8 cellular contexts compared by ENCODE assay signal in the genomic region with DNA sequence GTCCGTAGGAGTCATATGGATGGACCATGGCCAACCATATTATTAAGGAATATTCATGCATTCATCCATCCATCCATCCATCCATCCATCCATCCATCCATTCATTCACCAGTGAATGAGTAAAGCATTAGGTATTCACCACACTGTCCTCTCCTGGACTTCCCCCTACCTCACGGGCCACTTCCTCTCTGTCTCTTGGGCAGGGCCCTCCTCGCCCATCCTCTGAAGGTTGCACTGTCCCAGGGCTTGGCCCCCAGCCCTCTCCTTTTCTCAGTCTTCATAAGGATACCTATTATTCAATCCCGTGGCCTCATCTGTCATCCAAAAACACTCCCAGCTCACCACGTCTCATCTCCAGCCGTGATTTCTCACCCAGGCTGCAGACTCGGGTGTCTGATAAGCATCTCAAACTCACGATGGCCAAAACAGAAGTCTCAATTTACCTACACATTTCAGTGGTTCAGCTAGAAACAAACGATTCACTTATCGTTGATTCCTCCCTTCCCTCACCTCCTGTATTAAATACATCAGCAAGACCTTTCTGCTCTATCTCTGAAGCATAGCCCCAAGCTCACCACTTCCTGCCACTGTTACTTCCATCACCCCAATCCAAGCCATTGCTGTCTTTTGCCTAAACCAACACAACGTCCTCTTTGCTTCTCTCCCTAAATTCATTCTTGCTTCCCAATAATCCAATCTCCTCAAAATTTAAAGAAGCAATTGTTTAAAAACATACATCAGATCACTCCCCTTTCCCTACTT.
DNase-seq lines count a peak whose midpoint lies in the region; ATAC-seq, FAIRE-seq and TF ChIP-seq lines count a peak whose summit lies in the region.
"Not testable (repeated sequence)": the region's sequence is repeated elsewhere in the genome, so short reads cannot be mapped to it uniquely, and the experiment has no call there.

No MANE protein-coding gene starts in this region.

- intact Hi-C loops in CD8-positive, alpha-beta T cell (cut with DNase I, micrococcal nuclease); activated CD8-positive, alpha-beta T cell treated with anti-CD3 and anti-CD28 coated beads for 36 hours (cut with micrococcal nuclease); GM12878 (cut with micrococcal nuclease; ENCODE audit: unreplicated experiment): not testable (repeated sequence)

- not testable (repeated sequence) for H3K27me3 ChIP-seq in CD8-positive, alpha-beta T cell (ENCODE audit: insufficient read depth, low read length); GM12878 (replicated peaks in 1 of 2; ENCODE audit: control insufficient read depth in 2 of 2, insufficient read depth in 2 of 2, low read length in 1 of 2)

- H3K36me3 Mint-ChIP-seq in CD8-positive, alpha-beta T cell; T-helper 17 cell (ENCODE audit: low read depth); activated CD8-positive, alpha-beta T cell treated with anti-CD3 and anti-CD28 coated beads for 36 hours (ENCODE audit: low read depth); activated T-helper 17 cell treated with anti-CD3 and anti-CD28 coated beads, Interleukin-2, amount 50 U/mL, for 72 hours (ENCODE audit: low read depth); memory B cell; naive thymus-derived CD8-positive, alpha-beta T cell: not testable (repeated sequence)

- not testable (repeated sequence) for H3K27ac ChIP-seq in CD8-positive, alpha-beta T cell (ENCODE audit: low read depth, low read length); GM12878 (ENCODE audit: control insufficient read depth, insufficient read depth)

- not testable (repeated sequence) for BruUV-seq in GM12878 (replicated peaks; lab: Mats Ljungman, UMichigan)

- H3K27ac Mint-ChIP-seq in CD8-positive, alpha-beta T cell; T-helper 17 cell; activated CD8-positive, alpha-beta T cell treated with anti-CD3 and anti-CD28 coated beads for 36 hours; activated T-helper 17 cell treated with anti-CD3 and anti-CD28 coated beads, Interleukin-2, amount 50 U/mL, for 72 hours; memory B cell; naive thymus-derived CD8-positive, alpha-beta T cell; stimulated activated naive CD8-positive, alpha-beta T cell treated with anti-CD3 and anti-CD28 coated beads, Interleukin-15, amount 100 ng/mL, for 72 hours: not testable (repeated sequence)

- not testable (repeated sequence) for TF ChIP-seq CTCF in CD8-positive, alpha-beta T cell (IDR thresholded peaks at IDR 0.05); activated CD8-positive, alpha-beta T cell treated with anti-CD3 and anti-CD28 coated beads for 36 hours (IDR thresholded peaks at IDR 0.05); GM12878 (IDR thresholded peaks at IDR 0.05 in 2 of 3, conservative IDR thresholded peaks at IDR 0.05 in 1 of 3; ENCODE audit: control insufficient read depth in 2 of 3, extremely low read depth in 1 of 3, insufficient read depth in 1 of 3, low read depth in 3 of 3, low read length in 3 of 3)

- not testable (repeated sequence) for H3K79me2 ChIP-seq in GM12878 (ENCODE audit: control insufficient read depth, insufficient read depth, low read length)

- FAIRE-seq in GM12878 (lab: Jason Lieb, UNC), result not testable (repeated sequence)

- not testable (repeated sequence) for H3K4me3 Mint-ChIP-seq in CD8-positive, alpha-beta T cell; T-helper 17 cell; activated CD8-positive, alpha-beta T cell treated with anti-CD3 and anti-CD28 coated beads for 36 hours; activated T-helper 17 cell treated with anti-CD3 and anti-CD28 coated beads, Interleukin-2, amount 50 U/mL, for 72 hours; memory B cell; naive thymus-derived CD8-positive, alpha-beta T cell; stimulated activated naive CD8-positive, alpha-beta T cell treated with anti-CD3 and anti-CD28 coated beads, Interleukin-15, amount 100 ng/mL, for 72 hours

- RAD21 ChIA-PET in GM12878 (lab: Charles Lee; ENCODE audit: unreplicated experiment), result not testable (repeated sequence)

- not testable (repeated sequence) for H3K4me2 ChIP-seq in GM12878 (ENCODE audit: control insufficient read depth, insufficient read depth)

- not testable (repeated sequence) for H3K9me3 ChIP-seq in CD8-positive, alpha-beta T cell (ENCODE audit: low read length); T-helper 17 cell (ENCODE audit: control insufficient read depth, low read length, poor library complexity, severe bottlenecking); GM12878 (replicated peaks; ENCODE audit: control insufficient read depth, insufficient read depth, low read length)

- WGBS in GM12878 (ENCODE audit: insufficient coverage, insufficient replicate concordance, low lambda C conversion rate, missing lambda C conversion rate), result no CpG with 5 or more reads among the region's 11 CpGs

- not testable (repeated sequence) for H3K4me1 Mint-ChIP-seq in CD8-positive, alpha-beta T cell (ENCODE audit: low read depth); T-helper 17 cell; activated CD8-positive, alpha-beta T cell treated with anti-CD3 and anti-CD28 coated beads for 36 hours (ENCODE audit: low read depth); activated T-helper 17 cell treated with anti-CD3 and anti-CD28 coated beads, Interleukin-2, amount 50 U/mL, for 72 hours; memory B cell; naive thymus-derived CD8-positive, alpha-beta T cell; stimulated activated naive CD8-positive, alpha-beta T cell treated with anti-CD3 and anti-CD28 coated beads, Interleukin-15, amount 100 ng/mL, for 72 hours

- in situ Hi-C loops in GM12878 (cut with MboI), result not testable (repeated sequence)

- H3K4me1 ChIP-seq in CD8-positive, alpha-beta T cell (ENCODE audit: insufficient read depth, low read length); GM12878 (ENCODE audit: control insufficient read depth, insufficient read depth, low read length): not testable (repeated sequence)

- H4K20me1 ChIP-seq in GM12878 (ENCODE audit: control insufficient read depth, insufficient read depth), result not testable (repeated sequence)

- TF ChIP-seq EP300 in GM12878 (IDR thresholded peaks at IDR 0.05; ENCODE audit: borderline replicate concordance in 1 of 2, control insufficient read depth in 1 of 2, low read depth in 2 of 2, low read length in 2 of 2), result not testable (repeated sequence)

- not testable (repeated sequence) for H3K9me3 Mint-ChIP-seq in CD8-positive, alpha-beta T cell; activated CD8-positive, alpha-beta T cell treated with anti-CD3 and anti-CD28 coated beads for 36 hours; activated T-helper 17 cell treated with anti-CD3 and anti-CD28 coated beads, Interleukin-2, amount 50 U/mL, for 72 hours; memory B cell; naive thymus-derived CD8-positive, alpha-beta T cell; stimulated activated naive CD8-positive, alpha-beta T cell treated with anti-CD3 and anti-CD28 coated beads, Interleukin-15, amount 100 ng/mL, for 72 hours

- SMC1A ChIA-PET in GM12878 (lab: Charles Lee; ENCODE audit: uncharacterized antibody, unreplicated experiment), result not testable (repeated sequence)

- CTCF ChIA-PET in CD8-positive, alpha-beta T cell (lab: Charles Lee); activated CD8-positive, alpha-beta T cell treated with anti-CD3 and anti-CD28 coated beads for 36 hours (lab: Charles Lee); GM12878 (lab: Yijun Ruan, JAX): not testable (repeated sequence)

- not testable (repeated sequence) for TF ChIP-seq POLR2A in GM12878 (IDR thresholded peaks at IDR 0.05; ENCODE audit: low read depth, low read length)

- POLR2A ChIA-PET in CD8-positive, alpha-beta T cell (lab: Charles Lee); activated CD8-positive, alpha-beta T cell treated with anti-CD3 and anti-CD28 coated beads for 36 hours (lab: Charles Lee); GM12878 (lab: Charles Lee); naive thymus-derived CD8-positive, alpha-beta T cell (lab: Charles Lee): not testable (repeated sequence)

- not testable (repeated sequence) for DNase-seq in CD8-positive, alpha-beta T cell; T-helper 17 cell; activated CD8-positive, alpha-beta T cell treated with anti-CD3 and anti-CD28 coated beads for 36 hours; GM12878 (ENCODE audit: low read depth, low spot score); memory B cell (ENCODE audit: low spot score in 2 of 2); naive thymus-derived CD8-positive, alpha-beta T cell; stimulated activated naive CD8-positive, alpha-beta T cell treated with anti-CD3 and anti-CD28 coated beads, Interleukin-15, amount 100 ng/mL, for 72 hours

- H3K27me3 Mint-ChIP-seq in CD8-positive, alpha-beta T cell (ENCODE audit: low read depth); T-helper 17 cell; activated CD8-positive, alpha-beta T cell treated with anti-CD3 and anti-CD28 coated beads for 36 hours; activated T-helper 17 cell treated with anti-CD3 and anti-CD28 coated beads, Interleukin-2, amount 50 U/mL, for 72 hours; memory B cell; naive thymus-derived CD8-positive, alpha-beta T cell; stimulated activated naive CD8-positive, alpha-beta T cell treated with anti-CD3 and anti-CD28 coated beads, Interleukin-15, amount 100 ng/mL, for 72 hours: not testable (repeated sequence)

- not testable (repeated sequence) for H3K4me3 ChIP-seq in CD8-positive, alpha-beta T cell (ENCODE audit: low read depth, low read length); GM12878

- H3K36me3 ChIP-seq in CD8-positive, alpha-beta T cell (ENCODE audit: insufficient read depth, low read length); GM12878 (ENCODE audit: control insufficient read depth in 2 of 2, insufficient read depth in 2 of 2, low read length in 1 of 2): not testable (repeated sequence)

- not testable (repeated sequence) for H2AFZ ChIP-seq in GM12878 (ENCODE audit: control insufficient read depth, low read depth, low read length)

- ATAC-seq in CD8-positive, alpha-beta T cell, result peak; percentile 67
- ATAC-seq in T-helper 17 cell (peak; percentile 55), GM12878 (peak; percentile 49; the same call in 2 of the 3 replicates), memory B cell (ENCODE audit: low read depth) (peak; percentile 47)
- ATAC-seq in activated CD8-positive, alpha-beta T cell treated with anti-CD3 and anti-CD28 coated beads for 36 hours, result peak; percentile 74
- peak; percentile 77 for ATAC-seq in activated T-helper 17 cell treated with anti-CD3 and anti-CD28 coated beads, Interleukin-2, amount 50 U/mL, for 72 hours (replicated peaks)
- ATAC-seq in naive thymus-derived CD8-positive, alpha-beta T cell, result peak; percentile 61 to 86
- ATAC-seq in stimulated activated naive CD8-positive, alpha-beta T cell treated with anti-CD3 and anti-CD28 coated beads, Interleukin-15, amount 100 ng/mL, for 72 hours, result peak; percentile 81

- not testable (repeated sequence) for TF ChIP-seq RAD21 in GM12878 (IDR thresholded peaks at IDR 0.05; ENCODE audit: insufficient read depth, low read depth, low read length)

- not testable (repeated sequence) for H3K9ac ChIP-seq in GM12878 (ENCODE audit: control insufficient read depth, insufficient read depth, low read length)
